ENCODE assay signal across 1 cellular context in the genomic region with DNA sequence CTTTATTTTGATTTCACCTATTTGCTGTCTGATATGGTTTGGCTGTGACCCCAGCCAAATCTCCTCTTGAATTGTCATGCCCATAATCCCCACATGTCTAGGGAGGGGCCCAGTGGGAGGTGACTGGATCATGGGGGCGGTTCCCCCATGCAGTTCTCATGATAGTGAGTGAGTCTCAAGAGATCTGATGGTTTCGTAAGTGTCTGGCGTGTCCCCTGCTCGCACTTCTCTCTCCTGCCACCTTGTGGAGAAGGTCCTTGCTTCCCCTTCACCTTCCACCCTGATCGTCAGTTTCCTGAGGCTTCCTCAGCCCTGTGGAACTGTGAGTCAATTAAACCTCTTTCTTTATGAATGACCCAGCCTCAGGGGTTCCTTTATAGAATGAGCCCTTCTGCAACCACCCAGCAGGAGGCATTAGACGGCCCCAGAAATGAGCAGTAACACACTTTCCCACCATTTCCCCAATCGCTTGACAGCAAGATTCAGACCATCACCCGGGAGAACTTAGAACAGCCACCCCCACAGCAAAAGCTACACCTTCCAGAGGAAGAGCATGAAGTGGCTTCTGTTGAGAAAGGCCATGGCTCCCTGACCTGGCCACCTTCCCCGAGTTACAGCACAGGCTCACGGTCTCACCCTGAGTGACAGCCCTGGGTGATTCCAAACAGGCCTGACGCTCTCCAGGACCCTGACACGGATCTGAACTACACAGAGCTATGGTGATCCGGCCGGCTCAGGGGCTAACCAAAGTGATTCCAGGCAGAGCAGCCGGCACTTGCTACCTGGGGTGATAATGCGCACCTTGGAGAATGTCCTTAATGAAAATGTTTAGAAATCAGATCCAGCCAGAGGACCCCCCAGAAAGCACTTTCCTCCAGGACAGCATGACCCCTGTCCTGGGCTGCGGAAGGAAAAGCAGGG.
TF ChIP-seq lines count a peak whose summit lies in the region.

No MANE protein-coding gene starts in this region.

TF ChIP-seq in A549, 52 proteins besides CTCF, POLR2A, EP300 and RAD21 (continued from another document):
- no peak for TF ChIP-seq ATOH8 (CRISPR knock-in tag; IDR thresholded peaks at IDR 0.05; ENCODE audit: low read depth)
- no peak for TF ChIP-seq FOSL2 (IDR thresholded peaks at IDR 0.05)
- peak; percentile 63 for TF ChIP-seq FOSL2 (CRISPR knock-in tag; IDR thresholded peaks at IDR 0.05)
- TF ChIP-seq NPAS2 (CRISPR knock-in tag; IDR thresholded peaks at IDR 0.05; ENCODE audit: borderline replicate concordance) = no peak
- no peak for TF ChIP-seq BCL3 (IDR thresholded peaks at IDR 0.05)
- TF ChIP-seq, protein P1, sequence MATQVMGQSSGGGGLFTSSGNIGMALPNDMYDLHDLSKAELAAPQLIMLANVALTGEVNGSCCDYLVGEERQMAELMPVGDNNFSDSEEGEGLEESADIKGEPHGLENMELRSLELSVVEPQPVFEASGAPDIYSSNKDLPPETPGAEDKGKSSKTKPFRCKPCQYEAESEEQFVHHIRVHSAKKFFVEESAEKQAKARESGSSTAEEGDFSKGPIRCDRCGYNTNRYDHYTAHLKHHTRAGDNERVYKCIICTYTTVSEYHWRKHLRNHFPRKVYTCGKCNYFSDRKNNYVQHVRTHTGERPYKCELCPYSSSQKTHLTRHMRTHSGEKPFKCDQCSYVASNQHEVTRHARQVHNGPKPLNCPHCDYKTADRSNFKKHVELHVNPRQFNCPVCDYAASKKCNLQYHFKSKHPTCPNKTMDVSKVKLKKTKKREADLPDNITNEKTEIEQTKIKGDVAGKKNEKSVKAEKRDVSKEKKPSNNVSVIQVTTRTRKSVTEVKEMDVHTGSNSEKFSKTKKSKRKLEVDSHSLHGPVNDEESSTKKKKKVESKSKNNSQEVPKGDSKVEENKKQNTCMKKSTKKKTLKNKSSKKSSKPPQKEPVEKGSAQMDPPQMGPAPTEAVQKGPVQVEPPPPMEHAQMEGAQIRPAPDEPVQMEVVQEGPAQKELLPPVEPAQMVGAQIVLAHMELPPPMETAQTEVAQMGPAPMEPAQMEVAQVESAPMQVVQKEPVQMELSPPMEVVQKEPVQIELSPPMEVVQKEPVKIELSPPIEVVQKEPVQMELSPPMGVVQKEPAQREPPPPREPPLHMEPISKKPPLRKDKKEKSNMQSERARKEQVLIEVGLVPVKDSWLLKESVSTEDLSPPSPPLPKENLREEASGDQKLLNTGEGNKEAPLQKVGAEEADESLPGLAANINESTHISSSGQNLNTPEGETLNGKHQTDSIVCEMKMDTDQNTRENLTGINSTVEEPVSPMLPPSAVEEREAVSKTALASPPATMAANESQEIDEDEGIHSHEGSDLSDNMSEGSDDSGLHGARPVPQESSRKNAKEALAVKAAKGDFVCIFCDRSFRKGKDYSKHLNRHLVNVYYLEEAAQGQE (IDR thresholded peaks at IDR 0.05) = peak; percentile 27; the same call in 1 of the 2 replicates
- TF ChIP-seq HOXB5 (CRISPR knock-in tag; IDR thresholded peaks at IDR 0.05) = no peak
- no peak for TF ChIP-seq ZNF302 (CRISPR knock-in tag; IDR thresholded peaks at IDR 0.05)
